In the genomic region with DNA sequence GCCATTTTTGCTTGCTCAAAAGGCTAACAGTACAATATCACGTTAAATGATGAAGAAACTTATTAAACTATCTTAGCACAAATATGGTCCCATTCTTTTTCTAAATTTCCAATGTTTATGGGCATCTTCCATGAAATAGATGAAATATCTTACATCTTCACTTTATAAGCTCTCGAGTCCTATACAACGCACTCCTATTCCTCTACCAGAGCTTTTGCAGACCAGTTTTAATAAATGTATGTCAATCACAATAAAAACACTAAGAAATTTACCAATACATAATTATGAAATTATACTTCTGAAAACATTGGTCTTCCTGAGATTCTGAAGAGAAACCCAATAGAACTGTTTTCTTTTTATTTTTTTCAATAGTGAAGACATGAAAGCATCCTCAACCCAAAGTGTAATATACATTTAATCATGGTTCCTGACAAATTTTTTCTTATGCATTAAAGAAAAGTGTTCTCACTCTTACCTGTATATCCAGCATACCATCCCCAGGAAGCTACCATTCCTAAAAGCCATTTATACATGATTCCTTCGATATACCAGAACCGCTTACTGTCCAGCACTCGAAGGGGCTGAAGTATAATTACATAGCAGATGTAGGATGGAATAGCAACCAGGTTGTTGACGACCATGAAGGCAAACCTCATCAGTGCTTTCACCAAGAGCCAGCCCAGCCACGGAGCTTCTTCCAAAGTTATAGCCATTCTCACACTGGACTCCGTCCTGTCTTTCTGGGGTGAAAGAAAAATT, we compare ENCODE assay signal across 2 cellular contexts.
TF ChIP-seq lines count a peak whose summit lies in the region.

No MANE protein-coding gene starts in this region.

TF ChIP-seq in HepG2, 621 proteins besides CTCF, POLR2A, EP300 and RAD21:
- TF ChIP-seq ZSCAN9 (CRISPR knock-in tag; IDR thresholded peaks at IDR 0.05; ENCODE audit: borderline replicate concordance) = no peak
- 0 out of 2 replicates have a peak, but pooled peaks have one; percentile 11 for TF ChIP-seq HOXA5 (CRISPR knock-in tag; IDR thresholded peaks at IDR 0.05)

TF ChIP-seq in HEK293T, 16 proteins besides CTCF, POLR2A, EP300 and RAD21:
- no peak for TF ChIP-seq NFRKB (IDR thresholded peaks at IDR 0.05)
- no peak for TF ChIP-seq L3MBTL2 (conservative IDR thresholded peaks at IDR 0.05)
- TF ChIP-seq CTBP1 (IDR thresholded peaks at IDR 0.05; ENCODE audit: borderline replicate concordance) = no peak
- TF ChIP-seq FOXA1 (IDR thresholded peaks at IDR 0.05) = no peak
